In genomic region chr2:16271231-16271896, GRCh38 we compare ENCODE assay signal across 26 cellular contexts.
"Had no signal": no experiment of that assay in that cellular context is flagged by ENCODE, and none has a peak within 500 bp of the region (broad histone marks: within the 10 kb centered on the region; RNA-seq: fewer than 3 reads in every experiment).

No MANE protein-coding gene starts in this region.

- ATAC-seq: activated CD8-positive, alpha-beta memory T cell treated with anti-CD3 and anti-CD28 coated beads, Interleukin-2, amount 10 ng/mL, durations not matched to agents 7 days and 5 days; activated naive CD8-positive, alpha-beta T cell treated with anti-CD3 and anti-CD28 coated beads, Interleukin-2, amount 50 U/mL, for 24 hours; body of pancreas; left lobe of liver; lower lobe of right lung had no signal

- H3K4me1 ChIP-seq: body of pancreas, lower lobe of right lung, sigmoid colon, upper lobe of left lung had no signal

- H3K27ac Mint-ChIP-seq: activated CD4-positive, alpha-beta memory T cell treated with anti-CD3 and anti-CD28 coated beads, Interleukin-2, amount 10 ng/mL, durations not matched to agents 7 days and 5 days; activated CD4-positive, alpha-beta T cell treated with anti-CD3 and anti-CD28 coated beads, Interleukin-2, amount 10 ng/mL, durations not matched to agents 24 days and 14 days; activated CD8-positive, alpha-beta memory T cell treated with anti-CD3 and anti-CD28 coated beads, Interleukin-2, amount 10 ng/mL, durations not matched to agents 7 days and 5 days; activated naive CD8-positive, alpha-beta T cell treated with anti-CD3 and anti-CD28 coated beads, Interleukin-2, amount 50 U/mL, for 24 hours; activated T-helper 1 cell treated with anti-CD3 and anti-CD28 coated beads, Interleukin-12 subunit alpha, Interleukin-12 subunit beta, Interleukin-2, Interleukin-4 antibody, amounts not matched to agents 30 ng/mL and 10 ng/mL and 1 ng/mL, durations not matched to agents 14 hours and 24 hours and 36 hours; T-helper 1 cell treated with Interleukin-12 subunit alpha and Interleukin-12 subunit beta and Interleukin-4 antibody, amounts not matched to agents 30 μg/mL and 1 μg/mL, for 36 hours had no signal

- H3K27ac ChIP-seq: body of pancreas, cardiac muscle cell, lower lobe of right lung, sigmoid colon, upper lobe of left lung had no signal

- H3K36me3 Mint-ChIP-seq: activated CD8-positive, alpha-beta memory T cell treated with anti-CD3 and anti-CD28 coated beads, Interleukin-2, amount 10 ng/mL, durations not matched to agents 7 days and 5 days; naive B cell had no signal

- H3K27me3 ChIP-seq: body of pancreas, cardiac muscle cell, sigmoid colon, upper lobe of left lung had no signal

- H3K36me3 ChIP-seq: cardiac muscle cell, lower lobe of right lung, sigmoid colon, upper lobe of left lung had no signal

- H3K4me3 ChIP-seq: body of pancreas, cardiac muscle cell, lower lobe of right lung, sigmoid colon, upper lobe of left lung had no signal

- H3K4me3 Mint-ChIP-seq: activated CD4-positive, alpha-beta memory T cell treated with anti-CD3 and anti-CD28 coated beads, Interleukin-2, amount 10 ng/mL, durations not matched to agents 7 days and 5 days; activated CD4-positive, alpha-beta T cell treated with anti-CD3 and anti-CD28 coated beads, Interleukin-2, amount 10 ng/mL, durations not matched to agents 24 days and 14 days; activated CD8-positive, alpha-beta memory T cell treated with anti-CD3 and anti-CD28 coated beads, Interleukin-2, amount 10 ng/mL, durations not matched to agents 7 days and 5 days; activated naive CD8-positive, alpha-beta T cell treated with anti-CD3 and anti-CD28 coated beads, Interleukin-2, amount 50 U/mL, for 24 hours; activated T-helper 1 cell treated with anti-CD3 and anti-CD28 coated beads, Interleukin-12 subunit alpha, Interleukin-12 subunit beta, Interleukin-2, Interleukin-4 antibody, amounts not matched to agents 30 ng/mL and 10 ng/mL and 1 ng/mL, durations not matched to agents 14 hours and 24 hours and 36 hours; neural crest cell; T-helper 1 cell treated with Interleukin-12 subunit alpha and Interleukin-12 subunit beta and Interleukin-4 antibody, amounts not matched to agents 30 μg/mL and 1 μg/mL, for 36 hours had no signal

- DNase-seq: activated CD4-positive, alpha-beta memory T cell treated with anti-CD3 and anti-CD28 coated beads, Interleukin-2, amount 10 ng/mL, durations not matched to agents 7 days and 5 days; activated CD4-positive, alpha-beta T cell treated with anti-CD3 and anti-CD28 coated beads, Interleukin-2, amount 10 ng/mL, durations not matched to agents 24 days and 14 days; activated CD4-positive, CD25-positive, alpha-beta regulatory T cell; activated CD8-positive, alpha-beta memory T cell treated with anti-CD3 and anti-CD28 coated beads, Interleukin-2, amount 10 ng/mL, durations not matched to agents 7 days and 5 days; activated gamma-delta T cell; activated naive CD4-positive, alpha-beta T cell treated with anti-CD3 and anti-CD28 coated beads, Interleukin-2, amount 50 U/mL, for 16 hours; activated naive CD8-positive, alpha-beta T cell treated with anti-CD3 and anti-CD28 coated beads, Interleukin-2, amount 50 U/mL, for 24 hours; activated T-cell treated with anti-CD3 and anti-CD28 coated beads for 4 hours; anterior cingulate cortex; body of pancreas; cortex of kidney; foreskin fibroblast; lower lobe of right lung; naive B cell; retina; sigmoid colon; stimulated activated CD4-positive, alpha-beta T cell treated with anti-CD3 and anti-CD28 coated beads, Interleukin-2, amount 100 ng/mL, for 48 hours; stimulated activated CD8-positive, alpha-beta memory T cell treated with anti-CD3 and anti-CD28 coated beads, Interleukin-4, amount 100 ng/mL, for 48 hours; stimulated activated naive CD4-positive, alpha-beta T cell treated with Interleukin-2 at 50 U/mL for 16 hours; T1000; upper lobe of left lung had no signal

- H3K4me1 Mint-ChIP-seq: activated CD4-positive, alpha-beta memory T cell treated with anti-CD3 and anti-CD28 coated beads, Interleukin-2, amount 10 ng/mL, durations not matched to agents 7 days and 5 days; activated CD4-positive, alpha-beta T cell treated with anti-CD3 and anti-CD28 coated beads, Interleukin-2, amount 10 ng/mL, durations not matched to agents 24 days and 14 days; activated CD8-positive, alpha-beta memory T cell treated with anti-CD3 and anti-CD28 coated beads, Interleukin-2, amount 10 ng/mL, durations not matched to agents 7 days and 5 days; activated naive CD8-positive, alpha-beta T cell treated with anti-CD3 and anti-CD28 coated beads, Interleukin-2, amount 50 U/mL, for 24 hours; naive B cell had no signal

- H3K9me3 Mint-ChIP-seq: activated CD4-positive, alpha-beta T cell treated with anti-CD3 and anti-CD28 coated beads, Interleukin-2, amount 10 ng/mL, durations not matched to agents 24 days and 14 days; activated naive CD8-positive, alpha-beta T cell treated with anti-CD3 and anti-CD28 coated beads, Interleukin-2, amount 50 U/mL, for 24 hours; activated T-helper 1 cell treated with anti-CD3 and anti-CD28 coated beads, Interleukin-12 subunit alpha, Interleukin-12 subunit beta, Interleukin-2, Interleukin-4 antibody, amounts not matched to agents 30 ng/mL and 10 ng/mL and 1 ng/mL, durations not matched to agents 14 hours and 24 hours and 36 hours; T-helper 1 cell treated with Interleukin-12 subunit alpha and Interleukin-12 subunit beta and Interleukin-4 antibody, amounts not matched to agents 30 μg/mL and 1 μg/mL, for 36 hours had no signal
